ENCODE assay signal across 1 cellular context in the genomic region with DNA sequence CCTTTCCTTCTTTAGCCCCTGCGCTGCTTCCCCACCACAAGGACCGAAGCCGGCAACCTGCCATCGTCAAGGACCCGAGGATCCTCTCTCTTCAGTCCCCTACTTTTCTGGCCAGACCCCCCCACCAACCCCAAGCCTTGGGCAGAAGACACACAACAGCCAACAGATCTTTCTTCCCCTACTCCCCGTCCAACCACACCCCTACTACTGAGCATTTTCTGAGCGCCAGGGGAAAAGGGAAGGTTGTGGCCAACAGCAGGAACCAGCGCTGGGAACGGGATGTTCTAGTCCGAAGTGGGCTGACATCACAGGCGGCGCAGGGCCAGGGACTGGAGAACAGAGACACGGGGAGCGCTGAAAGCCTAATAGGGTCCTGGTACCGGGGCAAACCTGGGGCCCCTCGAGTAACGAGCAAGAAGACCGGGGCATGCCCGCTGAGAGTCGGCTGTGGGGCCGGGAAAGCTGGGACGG.
TF ChIP-seq lines count a peak whose summit lies in the region.

No MANE protein-coding gene starts in this region.

TF ChIP-seq in HepG2, 621 proteins besides CTCF, POLR2A, EP300 and RAD21:
- TF ChIP-seq PREB (CRISPR knock-in tag; IDR thresholded peaks at IDR 0.05) (no peak), ZNF605 (CRISPR knock-in tag; IDR thresholded peaks at IDR 0.05) (0 out of 2 replicates have a peak, but pooled peaks have one; percentile 4)
- TF ChIP-seq, protein P1, sequence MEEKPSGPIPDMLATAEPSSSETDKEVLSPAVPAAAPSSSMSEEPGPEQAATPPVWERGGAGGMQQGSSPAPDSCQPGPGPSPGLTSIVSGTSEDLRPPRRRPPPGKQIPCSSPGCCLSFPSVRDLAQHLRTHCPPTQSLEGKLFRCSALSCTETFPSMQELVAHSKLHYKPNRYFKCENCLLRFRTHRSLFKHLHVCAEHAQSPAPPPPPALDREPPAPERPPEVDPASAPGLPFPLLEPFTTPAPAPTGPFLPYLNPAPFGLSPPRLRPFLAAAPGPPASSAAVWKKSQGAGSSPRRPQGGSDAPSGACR (CRISPR knock-in tag; IDR thresholded peaks at IDR 0.05): 0 out of 2 replicates have a peak, but pooled peaks have one; percentile 16
